20 cellular contexts compared by ENCODE assay signal in the genomic region with DNA sequence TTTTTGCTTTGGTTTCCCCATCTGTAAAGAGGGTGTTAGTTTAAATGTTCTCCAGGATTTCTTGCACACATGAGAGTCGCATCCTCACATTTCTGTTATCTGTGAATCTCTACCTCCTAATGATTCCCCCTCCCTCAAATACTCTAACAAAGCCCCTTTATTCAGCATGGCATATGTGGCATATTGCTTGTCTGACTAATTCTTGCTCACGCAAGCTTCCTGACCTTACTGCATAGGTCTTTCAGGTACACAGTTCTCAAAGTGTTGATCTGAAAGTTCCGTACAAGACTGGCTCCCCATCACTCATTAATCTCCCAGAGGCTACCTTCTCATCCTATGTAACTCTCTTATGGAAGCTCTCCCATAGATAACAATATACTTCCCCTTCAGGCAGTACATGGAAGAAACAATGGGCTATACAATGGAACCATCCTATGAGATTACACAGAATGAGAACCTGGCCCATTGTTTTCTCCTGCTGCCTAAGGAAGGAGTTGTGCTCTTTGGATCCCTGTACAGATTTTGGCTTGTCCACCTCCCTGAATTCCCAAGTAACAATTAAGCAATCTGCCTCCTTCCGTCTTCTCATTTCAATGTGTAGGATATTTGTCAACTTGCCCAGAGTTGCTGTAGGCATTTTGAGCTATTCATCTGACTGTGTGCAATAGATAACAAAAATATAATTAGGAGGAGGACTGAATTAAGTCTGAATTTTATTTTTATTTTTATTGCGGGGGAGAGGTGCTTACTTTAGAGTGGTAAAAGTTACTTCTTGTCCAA. TPM values are rescaled to one million over a fixed set of nuclear protein-coding genes. Genes with fewer than 3 reads are reported as not detected.
DNase-seq lines count a peak whose midpoint lies in the region; ATAC-seq and TF ChIP-seq lines count a peak whose summit lies in the region.
"Had no signal": no experiment of that assay in that cellular context is flagged by ENCODE, and none has a peak within 500 bp of the region (broad histone marks: within the 10 kb centered on the region; RNA-seq: fewer than 3 reads in every experiment).

No MANE protein-coding gene starts in this region.

- DNase-seq in NCI-H226, result peak; percentile 9
- peak; percentile 23 for DNase-seq in mammary epithelial cell
- DNase-seq in fibroblast of the aortic adventitia (ENCODE audit: low read depth), result peak; percentile 44
- peak; percentile 9 for DNase-seq in neural progenitor cell (ENCODE audit: low spot score)
- DNase-seq in H4 (ENCODE audit: low spot score), result no peak
- DNase-seq: BE2C; CD4-positive, alpha-beta memory T cell; DMS153; DND-41; GDM1; HFFc6; IMR-90; KBM-7 had no signal

- H3K4me3 ChIP-seq in mammary epithelial cell (replicated peaks in 1 of 3; ENCODE audit: insufficient read depth in 1 of 3, low read depth in 2 of 3, low read length in 3 of 3) (no peak overlapping the region), fibroblast of the aortic adventitia (ENCODE audit: low read depth, low read length) (no peak overlapping the region), neural progenitor cell (no peak overlapping the region)
- H3K4me3 ChIP-seq: A549, GM23338, HAP-1 had no signal

- in situ Hi-C loops in mammary epithelial cell (cut with MboI; ENCODE audit: low sequenced_read_pairs in 2 of 2), result no loop called here

- peak overlapping the region; percentile 27 for H2AFZ ChIP-seq in mammary epithelial cell (ENCODE audit: low read depth, low read length)
- H2AFZ ChIP-seq in neural progenitor cell (replicated peaks), result no peak overlapping the region
- H2AFZ ChIP-seq: GM23338 had no signal

- H3K27ac Mint-ChIP-seq in neural progenitor cell, result no peak overlapping the region
- H3K27ac Mint-ChIP-seq: GM23338, HFFc6 had no signal

- H3K27me3 Mint-ChIP-seq in neural progenitor cell (ENCODE audit: insufficient read depth, low read depth), result no peaks in the 10 kb centered on the region

- H3K36me3 ChIP-seq in mammary epithelial cell (ENCODE audit: insufficient read depth, low read length) (no peaks in the 10 kb centered on the region), neural progenitor cell (no peaks in the 10 kb centered on the region)
- H3K36me3 ChIP-seq: BE2C, HAP-1 had no signal

- H3F3A ChIP-seq in neural progenitor cell (ENCODE audit: low read depth), result no peaks in the 10 kb centered on the region

- H3K4me2 ChIP-seq in mammary epithelial cell (ENCODE audit: insufficient read depth, low read depth, low read length), result no peak overlapping the region
- no peak overlapping the region for H3K4me2 ChIP-seq in neural progenitor cell
- H3K4me2 ChIP-seq: A549, GM23338 had no signal

- intact Hi-C loops in mammary epithelial cell (cut with micrococcal nuclease), result no loop called here

- no peaks in the 10 kb centered on the region for H3K4me1 Mint-ChIP-seq in neural progenitor cell
- H3K4me1 Mint-ChIP-seq: GM23338 had no signal

- H3K27ac ChIP-seq in mammary epithelial cell (ENCODE audit: insufficient read depth, low read depth, low read length) (no peak overlapping the region), neural progenitor cell (no peak overlapping the region)
- H3K27ac ChIP-seq: A549, C4-2B had no signal

- TF ChIP-seq CTCF in mammary epithelial cell (conservative IDR thresholded peaks at IDR 0.05 in 1 of 2, IDR thresholded peaks at IDR 0.05 in 1 of 2; ENCODE audit: extremely low read depth in 1 of 2, insufficient read depth in 1 of 2, low read depth in 1 of 2, low read length in 2 of 2) (no peak), fibroblast of the aortic adventitia (IDR thresholded peaks at IDR 0.05; ENCODE audit: insufficient read depth, low read length) (no peak), neural progenitor cell (IDR thresholded peaks at IDR 0.05) (no peak)

- H3K9ac ChIP-seq in mammary epithelial cell (ENCODE audit: insufficient read depth, low read length) (no peak overlapping the region), neural progenitor cell (no peak overlapping the region)

- no peaks in the 10 kb centered on the region for H3K79me2 ChIP-seq in mammary epithelial cell (ENCODE audit: insufficient read depth, low read length)
- H3K79me2 ChIP-seq in neural progenitor cell (ENCODE audit: low read depth), result no peaks in the 10 kb centered on the region

- dilution Hi-C loops in mammary epithelial cell (cut with HindIII; ENCODE audit: low sequenced_read_pairs), result no loop called here

- BruUV-seq in mammary epithelial cell (replicated peaks; lab: Mats Ljungman, UMichigan), result no TSS peak

- H3K27me3 ChIP-seq in mammary epithelial cell (ENCODE audit: insufficient read depth, low read length) (no peaks in the 10 kb centered on the region), neural progenitor cell (no peaks in the 10 kb centered on the region)
- H3K27me3 ChIP-seq: BE2C had no signal

- H4K20me1 ChIP-seq in mammary epithelial cell (ENCODE audit: insufficient read depth, low read length) (no peaks in the 10 kb centered on the region), neural progenitor cell (ENCODE audit: low read depth) (no peaks in the 10 kb centered on the region)

- no peaks in the 10 kb centered on the region for H3K9me3 Mint-ChIP-seq in neural progenitor cell
- H3K9me3 Mint-ChIP-seq: CD4-positive, alpha-beta memory T cell; GM23338; HFFc6 had no signal

- ATAC-seq in HG02571 (IDR thresholded peaks at IDR 0.05; ENCODE audit: unreplicated experiment) (no peak), GM18502 (IDR thresholded peaks at IDR 0.05; ENCODE audit: poor library complexity, unreplicated experiment) (no peak), HG03108 (IDR thresholded peaks at IDR 0.05; ENCODE audit: unreplicated experiment) (no peak)
- ATAC-seq: A549, GM23338 had no signal

- H3K9me3 ChIP-seq in mammary epithelial cell (replicated peaks; ENCODE audit: insufficient read depth, low read length), result no peaks in the 10 kb centered on the region
- H3K9me3 ChIP-seq in neural progenitor cell (ENCODE audit: low read depth), result no peaks in the 10 kb centered on the region
- H3K9me3 ChIP-seq: A549, BE2C, HAP-1 had no signal

- CTCF ChIA-PET in mammary epithelial cell (lab: Charles Lee; ENCODE audit: low non-redundant PET), result interaction anchor here (0.6 kb wide), 1 partner anchor 1554 kb away, joined by 4 read pairs; no protein-coding TSS in a partner anchor

- H3K4me1 ChIP-seq in mammary epithelial cell (ENCODE audit: insufficient read depth, low read length), result no peaks in the 10 kb centered on the region
- no peaks in the 10 kb centered on the region for H3K4me1 ChIP-seq in neural progenitor cell
- H3K4me1 ChIP-seq: BE2C, HAP-1 had no signal

- H3K36me3 Mint-ChIP-seq in neural progenitor cell, result no peaks in the 10 kb centered on the region
- H3K36me3 Mint-ChIP-seq: CD4-positive, alpha-beta memory T cell had no signal

- H3K4me3 Mint-ChIP-seq in neural progenitor cell, result no peak overlapping the region
- H3K4me3 Mint-ChIP-seq: CD4-positive, alpha-beta memory T cell; GM23338; HFFc6 had no signal

- WGBS in mammary epithelial cell (ENCODE audit: low coverage, missing lambda C conversion rate), result 70% methylated on average over 5 of the region's 5 CpGs

RNA-seq across cellular contexts. Expression of gene PPARG, which starts 51.0 kb away (rescaled TPM):
- total RNA-seq in mammary epithelial cell (under 1 TPM; 0.17 to 0.54 TPM), fibroblast of the aortic adventitia (ENCODE audit: low replicate concordance) (11.1 and 39.4 TPM in 2 replicates), neural progenitor cell (ENCODE audit: low replicate concordance) (0.50 TPM in 1 of 2 replicates, not detected in the other)
- polyA plus RNA-seq in mammary epithelial cell, result 0.45 TPM
- 0.62 TPM for polyA minus RNA-seq in mammary epithelial cell
- 34.7 and 36.8 TPM in 2 replicates for total RNA-seq in H4 (2014; rRNA removed; shearing (Covaris generic))
